ENCODE assay signal across 1 cellular context in the genomic region with DNA sequence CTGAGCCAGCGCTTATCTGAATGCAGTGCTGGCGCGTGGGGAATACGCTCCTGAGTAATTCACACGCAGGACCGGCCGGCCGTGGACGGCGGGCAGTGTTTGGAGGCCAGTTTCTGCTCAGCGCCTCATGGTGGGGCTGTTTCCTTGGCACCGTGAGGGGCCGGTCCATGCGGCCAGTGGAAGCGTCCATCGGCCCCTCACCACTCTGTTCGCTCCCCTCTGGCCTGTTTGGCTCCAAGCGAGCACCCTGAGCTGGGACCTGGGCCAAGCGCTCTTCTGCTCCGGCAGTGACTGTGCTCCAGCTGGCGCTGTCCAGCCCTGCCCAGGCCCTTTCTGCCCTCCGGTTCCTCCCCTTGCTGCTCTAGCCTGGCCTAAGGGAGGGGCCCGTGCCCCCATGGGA.
A peak's percentile ranks its signal among the peaks of the same experiment; 100 is the strongest.
TF ChIP-seq lines count a peak whose summit lies in the region.

No MANE protein-coding gene starts in this region.

TF ChIP-seq in HepG2, 621 proteins besides CTCF, POLR2A, EP300 and RAD21:
- TF ChIP-seq STAG1 (CRISPR knock-in tag; IDR thresholded peaks at IDR 0.05) (peak; percentile 72), REST (IDR thresholded peaks at IDR 0.05; ENCODE audit: borderline replicate concordance in 1 of 2, low read depth in 1 of 2, low read length in 2 of 2) (peak; percentile 42 to 76), MATR3 (CRISPR knock-in tag; IDR thresholded peaks at IDR 0.05) (no peak)
